1 cellular context compared by ENCODE assay signal in genomic region chr19:42254850-42255765, GRCh38.
TF ChIP-seq lines count a peak whose summit lies in the region.

ERF (minus strand) TSS chr19:42255128; CDS start chr19:42254999, 129 bp downstream.

TF ChIP-seq in HepG2, 621 proteins besides CTCF, POLR2A, EP300 and RAD21 (continued from another document and continues in another):
- TF ChIP-seq ZNF142 (CRISPR knock-in tag; IDR thresholded peaks at IDR 0.05) (no peak), KIAA2018 (CRISPR knock-in tag; IDR thresholded peaks at IDR 0.05; ENCODE audit: borderline replicate concordance) (no peak), JUND (CRISPR knock-in tag; IDR thresholded peaks at IDR 0.05) (no peak), ZFP62 (CRISPR knock-in tag; IDR thresholded peaks at IDR 0.05) (no peak), ZNF446 (CRISPR knock-in tag; IDR thresholded peaks at IDR 0.05) (no peak), RBAK (CRISPR knock-in tag; IDR thresholded peaks at IDR 0.05) (no peak), AFF4 (CRISPR knock-in tag; IDR thresholded peaks at IDR 0.05) (no peak), ZNF180 (CRISPR knock-in tag; IDR thresholded peaks at IDR 0.05; ENCODE audit: borderline replicate concordance, low read depth) (0 out of 2 replicates have a peak, but pooled peaks have one; percentile 23), ZNF720 (CRISPR knock-in tag; IDR thresholded peaks at IDR 0.05) (no peak), FUBP1 (CRISPR knock-in tag; IDR thresholded peaks at IDR 0.05; ENCODE audit: borderline replicate concordance) (no peak), RXRB (CRISPR knock-in tag; IDR thresholded peaks at IDR 0.05; ENCODE audit: borderline replicate concordance) (no peak), RBM22 (optimal IDR thresholded peaks at IDR 0.05; ENCODE audit: low read length) (peak; percentile 33), ZNF138 (CRISPR knock-in tag; IDR thresholded peaks at IDR 0.05; ENCODE audit: low read depth) (no peak), MATR3 (CRISPR knock-in tag; IDR thresholded peaks at IDR 0.05) (no peak), MEIS2 (CRISPR knock-in tag; IDR thresholded peaks at IDR 0.05) (no peak), NFE2L2 (IDR thresholded peaks at IDR 0.05; ENCODE audit: low read length) (no peak), ZBTB37 (CRISPR knock-in tag; IDR thresholded peaks at IDR 0.05) (no peak), ZSCAN5A (CRISPR knock-in tag; IDR thresholded peaks at IDR 0.05; ENCODE audit: borderline replicate concordance) (0 out of 2 replicates have a peak, but pooled peaks have one; percentile 13), PLRG1 (conservative IDR thresholded peaks at IDR 0.05) (no peak), GATAD2A (CRISPR knock-in tag; IDR thresholded peaks at IDR 0.05) (no peak), MTF2 (CRISPR knock-in tag; IDR thresholded peaks at IDR 0.05; ENCODE audit: borderline replicate concordance) (no peak), ZFX (CRISPR knock-in tag; IDR thresholded peaks at IDR 0.05; ENCODE audit: low read depth) (no peak), ZNF281 (CRISPR knock-in tag; IDR thresholded peaks at IDR 0.05; ENCODE audit: borderline replicate concordance) (0 out of 2 replicates have a peak, but pooled peaks have one; percentile 26), MLX (CRISPR knock-in tag; IDR thresholded peaks at IDR 0.05) (no peak)
